33 cellular contexts compared by ENCODE assay signal in genomic region chr1:243786546-243786945, GRCh38.
A peak's percentile ranks its signal among the peaks of the same experiment; 100 is the strongest.
DNase-seq lines count a peak whose midpoint lies in the region; ATAC-seq and TF ChIP-seq lines count a peak whose summit lies in the region.
"Had no signal": no experiment of that assay in that cellular context is flagged by ENCODE, and none has a peak within 500 bp of the region (broad histone marks: within the 10 kb centered on the region; RNA-seq: fewer than 3 reads in every experiment).

No MANE protein-coding gene starts in this region.

- H3K27ac Mint-ChIP-seq in GM23338, result no peak overlapping the region
- no peak overlapping the region for H3K27ac Mint-ChIP-seq in endodermal cell
- H3K27ac Mint-ChIP-seq: activated CD8-positive, alpha-beta memory T cell treated with anti-CD3 and anti-CD28 coated beads, Interleukin-2, amount 10 ng/mL, durations not matched to agents 7 days and 5 days; activated T-cell treated with anti-CD3 and anti-CD28 coated beads, Interleukin-2, amount 50 U/mL, for 72 hours; effector memory CD8-positive, alpha-beta T cell; T-helper 1 cell treated with Interleukin-12 subunit alpha and Interleukin-12 subunit beta and Interleukin-4 antibody, amounts not matched to agents 30 μg/mL and 1 μg/mL, for 36 hours had no signal

- H4K8ac ChIP-seq in mesenchymal stem cell (ENCODE audit: low read length), result no peak overlapping the region

- H4K20me1 ChIP-seq in GM23338 (replicated peaks; ENCODE audit: insufficient read depth), result no peaks in the 10 kb centered on the region

- no peak overlapping the region for H2AK5ac ChIP-seq in mesenchymal stem cell (ENCODE audit: low read length, severe bottlenecking)

- TF ChIP-seq CTCF in GM23338 (conservative IDR thresholded peaks at IDR 0.05; ENCODE audit: low read depth in 2 of 2) (no peak), endodermal cell (conservative IDR thresholded peaks at IDR 0.05) (no peak), thyroid gland (IDR thresholded peaks at IDR 0.05) (no peak)

- no peak overlapping the region for H2BK12ac ChIP-seq in mesenchymal stem cell (ENCODE audit: low read length in 2 of 2)

- no peak overlapping the region for H2BK5ac ChIP-seq in mesenchymal stem cell (ENCODE audit: low read depth, low read length, poor library complexity, severe bottlenecking)

- 80% methylated on average over 3 of the region's 3 CpGs; no CpG with 5 or more reads in 1 of the 2 experiments for WGBS in endodermal cell (ENCODE audit: insufficient coverage in 1 of 2, insufficient read length in 1 of 2), 2 experiments
- 100% methylated on average over 3 of the region's 3 CpGs for WGBS in mesenchymal stem cell
- 28 to 43% methylated on average over 3 of the region's 3 CpGs for WGBS in thyroid gland, 2 donors

- no peak overlapping the region for H2BK120ac ChIP-seq in mesenchymal stem cell (ENCODE audit: low read depth, low read length)

- H3K79me1 ChIP-seq in mesenchymal stem cell (replicated peaks; ENCODE audit: low read length, poor library complexity, severe bottlenecking), result peaks cover 26% of the 10 kb centered on the region

- no peaks in the 10 kb centered on the region for H3K9me2 ChIP-seq in GM23338 (ENCODE audit: insufficient read depth)

- no peak overlapping the region for H3K18ac ChIP-seq in mesenchymal stem cell (ENCODE audit: low read depth in 1 of 2, low read length in 2 of 2)

- H3K4me1 Mint-ChIP-seq in GM23338 (peaks cover 16% of the 10 kb centered on the region; the same call in 2 of the 3 replicates), endodermal cell (peaks cover 3% of the 10 kb centered on the region)

- H2AFZ ChIP-seq in GM23338 (no peak overlapping the region), mesenchymal stem cell (ENCODE audit: low read depth, low read length) (no peak overlapping the region)

- H3K27me3 Mint-ChIP-seq in GM23338 (ENCODE audit: insufficient read depth, low read depth, poor library complexity), result no peaks in the 10 kb centered on the region
- no peaks in the 10 kb centered on the region for H3K27me3 Mint-ChIP-seq in endodermal cell (ENCODE audit: insufficient read depth)
- H3K27me3 Mint-ChIP-seq: activated CD8-positive, alpha-beta memory T cell treated with anti-CD3 and anti-CD28 coated beads, Interleukin-2, amount 10 ng/mL, durations not matched to agents 7 days and 5 days; central memory CD8-positive, alpha-beta T cell; effector memory CD8-positive, alpha-beta T cell had no signal

- peak overlapping the region; percentile 47; the same call in 1 of the 2 replicates for H3K27ac ChIP-seq in GM23338 (ENCODE audit: low read depth)
- peak overlapping the region; percentile 14 for H3K27ac ChIP-seq in endodermal cell (ENCODE audit: low read depth, low read length)
- no peak overlapping the region for H3K27ac ChIP-seq in mesenchymal stem cell (ENCODE audit: low read length, poor library complexity, severe bottlenecking)
- peak overlapping the region; percentile 69 to 84 (median 74) for H3K27ac ChIP-seq in thyroid gland
- H3K27ac ChIP-seq: BLaER1 treated with 17β-estradiol and CSF1 and Interleukin-3, amounts not matched to agents 10 nM and 100 nM; heart right ventricle; neutrophil; right lobe of liver; RWPE1; SK-N-MC; stomach had no signal

- no peak overlapping the region for H3K23ac ChIP-seq in mesenchymal stem cell (ENCODE audit: low read length in 2 of 2)

- intact Hi-C loops in thyroid gland (cut with DNase I), result no loop called here

- DNase-seq in GM23338 (ENCODE audit: low spot score), result no peak
- no peak for DNase-seq in endodermal cell
- DNase-seq in mesenchymal stem cell, result peak; percentile 3
- DNase-seq in thyroid gland, result peak; percentile 58 to 69
- DNase-seq in NCI-H748 treated with DMSO at 0.1 percent for 48 hours (lab: John Stamatoyannopoulos, UW), result no peak
- DNase-seq in DMS153 (lab: John Stamatoyannopoulos, UW), result no peak
- DNase-seq in activated naive CD4-positive, alpha-beta T cell (lab: John Stamatoyannopoulos, UW), result no peak
- DNase-seq: activated CD8-positive, alpha-beta memory T cell treated with anti-CD3 and anti-CD28 coated beads, Interleukin-2, amount 10 ng/mL, durations not matched to agents 7 days and 5 days; activated T-cell treated with anti-CD3 and anti-CD28 coated beads, Interleukin-2, amount 50 U/mL, for 72 hours; DMS53; effector memory CD8-positive, alpha-beta T cell; foreskin melanocyte; heart right ventricle; Kasumi-1; kidney; MV-4-11; NCI-H1436; NCI-H2081; NCI-H345; right lobe of liver; stimulated activated CD4-positive, alpha-beta T cell treated with anti-CD3 and anti-CD28 coated beads, Interleukin-12 subunit alpha, Interleukin-12 subunit beta, amount 100 ng/mL, for 4 hours; stimulated activated CD4-positive, alpha-beta T cell treated with anti-CD3 and anti-CD28 coated beads, Interleukin-2, amount 100 ng/mL, for 48 hours; stomach had no signal

- H3K36me3 Mint-ChIP-seq in GM23338 (ENCODE audit: low read depth) (no peaks in the 10 kb centered on the region), endodermal cell (ENCODE audit: low read depth) (peaks cover 2% of the 10 kb centered on the region)

- H3K4me3 ChIP-seq in GM23338 (no peak overlapping the region), endodermal cell (ENCODE audit: low read length) (no peak overlapping the region), mesenchymal stem cell (ENCODE audit: insufficient read depth in 1 of 2, low read depth in 1 of 2, low read length in 2 of 2) (no peak overlapping the region), thyroid gland (replicated peaks in 1 of 3) (no peak overlapping the region)
- H3K4me3 ChIP-seq: BLaER1 treated with 17β-estradiol and CSF1 and Interleukin-3, amounts not matched to agents 10 nM and 100 nM; HAP-1; heart right ventricle; right lobe of liver; SK-N-MC; stomach had no signal

- no peaks in the 10 kb centered on the region for H3K36me3 ChIP-seq in GM23338 (ENCODE audit: insufficient read depth)
- H3K36me3 ChIP-seq in endodermal cell (ENCODE audit: control insufficient read depth, insufficient read depth, low read length), result no peaks in the 10 kb centered on the region
- peaks cover 2 to 3% of the 10 kb centered on the region in 2 experiments for H3K36me3 ChIP-seq in mesenchymal stem cell (ENCODE audit: control insufficient read depth in 1 of 2, insufficient read depth in 2 of 2, low read depth in 1 of 2, low read length in 2 of 2)
- H3K36me3 ChIP-seq in thyroid gland, result no peaks in the 10 kb centered on the region
- H3K36me3 ChIP-seq: HAP-1, heart right ventricle, neutrophil, right lobe of liver, stomach had no signal

- ATAC-seq in GM23338 (no peak), GM21717 (IDR thresholded peaks at IDR 0.05; ENCODE audit: unreplicated experiment) (no peak)
- ATAC-seq: activated CD8-positive, alpha-beta memory T cell treated with anti-CD3 and anti-CD28 coated beads, Interleukin-2, amount 10 ng/mL, durations not matched to agents 7 days and 5 days; activated T-cell treated with anti-CD3 and anti-CD28 coated beads, Interleukin-2, amount 50 U/mL, for 72 hours; effector memory CD8-positive, alpha-beta T cell; esophagus mucosa; heart right ventricle; HepG2 had no signal

- H3K9ac ChIP-seq in endodermal cell (ENCODE audit: extremely low read depth, low read length, poor library complexity, severe bottlenecking) (no peak overlapping the region), mesenchymal stem cell (ENCODE audit: low read length) (no peak overlapping the region)
- H3K9ac ChIP-seq: BLaER1 treated with 17β-estradiol and CSF1 and Interleukin-3, amounts not matched to agents 10 nM and 100 nM had no signal

- no peaks in the 10 kb centered on the region for H3K79me2 ChIP-seq in GM23338 (replicated peaks; ENCODE audit: insufficient read depth)

- H3K14ac ChIP-seq in mesenchymal stem cell (ENCODE audit: low read length in 2 of 2), result no peak overlapping the region

- H3K27me3 ChIP-seq in GM23338 (ENCODE audit: insufficient read depth) (no peaks in the 10 kb centered on the region), endodermal cell (ENCODE audit: control insufficient read depth, insufficient read depth, low read length, poor library complexity, severe bottlenecking) (no peaks in the 10 kb centered on the region), mesenchymal stem cell (ENCODE audit: control insufficient read depth in 1 of 2, insufficient read depth in 1 of 2, low read length in 2 of 2) (no peaks in the 10 kb centered on the region), thyroid gland (no peaks in the 10 kb centered on the region)
- H3K27me3 ChIP-seq: BLaER1 treated with 17β-estradiol and CSF1 and Interleukin-3, amounts not matched to agents 10 nM and 100 nM; heart right ventricle; neutrophil; right lobe of liver; stomach had no signal

- no peak overlapping the region for H3K4ac ChIP-seq in mesenchymal stem cell (ENCODE audit: low read depth in 1 of 2, low read length in 2 of 2)

- no peaks in the 10 kb centered on the region for H3F3A ChIP-seq in GM23338 (replicated peaks; ENCODE audit: low read depth)

- H3K4me1 ChIP-seq in GM23338 (ENCODE audit: insufficient read depth), result 0 out of 2 replicates have a peak, but pooled peaks cover under 1% of the 10 kb centered on the region
- H3K4me1 ChIP-seq in endodermal cell (ENCODE audit: control insufficient read depth, insufficient read depth, low read length), result no peaks in the 10 kb centered on the region
- no peaks in the 10 kb centered on the region for H3K4me1 ChIP-seq in mesenchymal stem cell (ENCODE audit: control insufficient read depth, insufficient read depth, low read depth, low read length)
- peaks cover 28 to 46% of the 10 kb centered on the region in 2 donors for H3K4me1 ChIP-seq in thyroid gland
- H3K4me1 ChIP-seq: HAP-1, right lobe of liver had no signal

- H3K9me3 Mint-ChIP-seq in GM23338 (no peaks in the 10 kb centered on the region), endodermal cell (no peaks in the 10 kb centered on the region)
- H3K9me3 Mint-ChIP-seq: activated T-cell treated with anti-CD3 and anti-CD28 coated beads, Interleukin-2, amount 50 U/mL, for 72 hours; central memory CD8-positive, alpha-beta T cell; effector memory CD8-positive, alpha-beta T cell; T-helper 1 cell treated with Interleukin-12 subunit alpha and Interleukin-12 subunit beta and Interleukin-4 antibody, amounts not matched to agents 30 μg/mL and 1 μg/mL, for 36 hours had no signal

- H2BK15ac ChIP-seq in mesenchymal stem cell (ENCODE audit: low read depth, poor library complexity, severe bottlenecking), result no peak overlapping the region

- H3K4me2 ChIP-seq in GM23338, result no peak overlapping the region
- no peak overlapping the region for H3K4me2 ChIP-seq in mesenchymal stem cell (ENCODE audit: low read length, poor library complexity, severe bottlenecking)
- H3K4me2 ChIP-seq: BLaER1 treated with 17β-estradiol and CSF1 and Interleukin-3, amounts not matched to agents 10 nM and 100 nM had no signal

- no peaks in the 10 kb centered on the region for H3K9me3 ChIP-seq in endodermal cell (ENCODE audit: control insufficient read depth, low read length)
- no peaks in the 10 kb centered on the region for H3K9me3 ChIP-seq in mesenchymal stem cell (ENCODE audit: control insufficient read depth, low read length)
- H3K9me3 ChIP-seq in thyroid gland, result no peaks in the 10 kb centered on the region
- H3K9me3 ChIP-seq: BLaER1 treated with 17β-estradiol and CSF1 and Interleukin-3, amounts not matched to agents 10 nM and 100 nM; HAP-1; heart right ventricle; neutrophil; right lobe of liver; stomach had no signal

- H3K4me3 Mint-ChIP-seq in GM23338, result no peak overlapping the region
- H3K4me3 Mint-ChIP-seq in endodermal cell, result no peak overlapping the region
- H3K4me3 Mint-ChIP-seq: activated CD8-positive, alpha-beta memory T cell treated with anti-CD3 and anti-CD28 coated beads, Interleukin-2, amount 10 ng/mL, durations not matched to agents 7 days and 5 days; activated T-cell treated with anti-CD3 and anti-CD28 coated beads, Interleukin-2, amount 50 U/mL, for 72 hours; central memory CD8-positive, alpha-beta T cell; effector memory CD8-positive, alpha-beta T cell; T-helper 1 cell treated with Interleukin-12 subunit alpha and Interleukin-12 subunit beta and Interleukin-4 antibody, amounts not matched to agents 30 μg/mL and 1 μg/mL, for 36 hours had no signal

- TF ChIP-seq POLR2A in thyroid gland (IDR thresholded peaks at IDR 0.05), result no peak

- H4K91ac ChIP-seq in mesenchymal stem cell (ENCODE audit: low read length), result no peak overlapping the region

Comparison
In these comparisons a context has a peak if more than half of its experiments do, and no peak if none do; other contexts are left out.
1. DNase-seq: peak in mesenchymal stem cell (single experiment) and thyroid gland (2 of 2); none in GM23338 (single experiment), endodermal cell (single experiment), NCI-H748 treated with DMSO at 0.1 percent for 48 hours (single experiment), DMS153 (single experiment) and activated naive CD4-positive, alpha-beta T cell (0 of 4).